Comparison of ENCODE assay signal across 28 cellular contexts in the genomic region with DNA sequence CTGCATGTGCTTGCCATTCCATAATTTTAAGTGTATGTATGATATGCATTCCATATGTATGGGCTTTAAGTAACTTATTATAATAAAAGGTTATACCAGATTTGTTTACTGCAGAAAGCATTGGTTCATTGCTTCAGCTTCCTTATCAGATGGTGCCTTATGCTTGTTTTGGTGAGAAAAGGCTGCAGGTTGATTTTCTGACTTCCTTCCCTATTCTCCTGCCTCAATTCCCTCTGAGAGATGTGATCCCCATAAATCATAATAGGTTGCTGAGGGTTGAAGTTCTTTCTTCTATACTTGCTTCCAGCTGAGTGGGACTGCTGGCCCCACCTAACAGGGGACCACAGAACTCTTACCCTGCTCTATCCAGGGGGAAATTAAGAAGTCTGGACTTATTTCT.
"Had no signal": no experiment of that assay in that cellular context is flagged by ENCODE, and none has a peak within 500 bp of the region (broad histone marks: within the 10 kb centered on the region; RNA-seq: fewer than 3 reads in every experiment).

No MANE protein-coding gene starts in this region.

- H3K27ac ChIP-seq: neural progenitor cell, ovary, parathyroid adenoma, psoas muscle, right lobe of liver, sigmoid colon, suprapubic skin, testis, tibial artery, transverse colon, vagina had no signal

- H3K36me3 ChIP-seq: neural progenitor cell, ovary, right lobe of liver, sigmoid colon, suprapubic skin, tibial artery, transverse colon, vagina had no signal

- H3K4me1 Mint-ChIP-seq: nephron; neural progenitor cell; stimulated activated effector memory CD8-positive, alpha-beta T cell treated with anti-CD3 and anti-CD28 coated beads, Interleukin-12 subunit alpha, Interleukin-12 subunit beta, amount 100 ng/mL, for 72 hours; stimulated activated naive CD8-positive, alpha-beta T cell treated with anti-CD3 and anti-CD28 coated beads, Interleukin-15, amount 100 ng/mL, for 72 hours had no signal

- H3K27ac Mint-ChIP-seq: naive thymus-derived CD8-positive, alpha-beta T cell; nephron; neural progenitor cell; progenitor cell of endocrine pancreas; stimulated activated effector memory CD8-positive, alpha-beta T cell treated with anti-CD3 and anti-CD28 coated beads, Interleukin-12 subunit alpha, Interleukin-12 subunit beta, amount 100 ng/mL, for 72 hours; stimulated activated naive CD8-positive, alpha-beta T cell treated with anti-CD3 and anti-CD28 coated beads, Interleukin-15, amount 100 ng/mL, for 72 hours; type B pancreatic cell had no signal

- H3K4me3 ChIP-seq: neural progenitor cell, ovary, psoas muscle, right lobe of liver, sigmoid colon, suprapubic skin, testis, tibial artery, transverse colon, vagina had no signal

- H3K9me3 ChIP-seq: ovary, psoas muscle, right lobe of liver, suprapubic skin, testis, tibial artery, vagina had no signal

- H3K79me2 ChIP-seq: parathyroid adenoma had no signal

- ATAC-seq: naive thymus-derived CD8-positive, alpha-beta T cell; psoas muscle; right cardiac atrium; right lobe of liver; stimulated activated effector memory CD8-positive, alpha-beta T cell treated with anti-CD3 and anti-CD28 coated beads, Interleukin-12 subunit alpha, Interleukin-12 subunit beta, amount 100 ng/mL, for 72 hours; stimulated activated naive CD8-positive, alpha-beta T cell treated with anti-CD3 and anti-CD28 coated beads, Interleukin-15, amount 100 ng/mL, for 72 hours; stimulated activated naive CD8-positive, alpha-beta T cell treated with anti-CD3 and anti-CD28 coated beads, Interleukin-15, Interleukin-2, amounts not matched to agents 100 U/mL and 50 U/mL, for 24 hours had no signal

- H3K36me3 Mint-ChIP-seq: neural progenitor cell; stimulated activated effector memory CD8-positive, alpha-beta T cell treated with anti-CD3 and anti-CD28 coated beads, Interleukin-12 subunit alpha, Interleukin-12 subunit beta, amount 100 ng/mL, for 72 hours; type B pancreatic cell had no signal

- H3K27me3 ChIP-seq: neural progenitor cell, ovary, right lobe of liver, sigmoid colon, testis, tibial artery, transverse colon, vagina had no signal

- H3K4me1 ChIP-seq: parathyroid adenoma, psoas muscle, right lobe of liver, sigmoid colon, suprapubic skin, testis, tibial artery, transverse colon, vagina had no signal

- H2AFZ ChIP-seq: neural progenitor cell, parathyroid adenoma had no signal

- H3K9ac ChIP-seq: neural progenitor cell, parathyroid adenoma had no signal

- H3K27me3 Mint-ChIP-seq: naive thymus-derived CD8-positive, alpha-beta T cell; progenitor cell of endocrine pancreas; stimulated activated naive CD8-positive, alpha-beta T cell treated with anti-CD3 and anti-CD28 coated beads, Interleukin-15, amount 100 ng/mL, for 72 hours had no signal

- H3K4me3 Mint-ChIP-seq: naive thymus-derived CD8-positive, alpha-beta T cell; nephron; neural progenitor cell; stimulated activated effector memory CD8-positive, alpha-beta T cell treated with anti-CD3 and anti-CD28 coated beads, Interleukin-12 subunit alpha, Interleukin-12 subunit beta, amount 100 ng/mL, for 72 hours; stimulated activated naive CD8-positive, alpha-beta T cell treated with anti-CD3 and anti-CD28 coated beads, Interleukin-15, amount 100 ng/mL, for 72 hours; type B pancreatic cell had no signal

- DNase-seq: naive thymus-derived CD8-positive, alpha-beta T cell; occipital lobe; ovary; posterior cingulate gyrus; psoas muscle; right cardiac atrium; right lobe of liver; sigmoid colon; small intestine; stimulated activated CD4-positive, alpha-beta T cell treated with anti-CD3 and anti-CD28 coated beads, Interleukin-15, amount 100 ng/mL, for 24 hours; stimulated activated CD4-positive, alpha-beta T cell treated with anti-CD3 and anti-CD28 coated beads, Interleukin-2, amount 100 ng/mL, for 24 hours; stimulated activated CD4-positive, alpha-beta T cell treated with anti-CD3 and anti-CD28 coated beads, Interleukin-2, amount 100 ng/mL, for 48 hours; stimulated activated CD4-positive, alpha-beta T cell treated with anti-CD3 and anti-CD28 coated beads, Interleukin-4, amount 100 ng/mL, for 24 hours; stimulated activated naive CD4-positive, alpha-beta T cell; stimulated activated naive CD8-positive, alpha-beta T cell treated with anti-CD3 and anti-CD28 coated beads, Interleukin-15, amount 100 ng/mL, for 72 hours; stimulated activated naive CD8-positive, alpha-beta T cell treated with anti-CD3 and anti-CD28 coated beads, Interleukin-15, Interleukin-2, amounts not matched to agents 100 U/mL and 50 U/mL, for 24 hours; substantia nigra; testis; tibial artery; transverse colon had no signal
